8 cellular contexts compared by ENCODE assay signal in the genomic region with DNA sequence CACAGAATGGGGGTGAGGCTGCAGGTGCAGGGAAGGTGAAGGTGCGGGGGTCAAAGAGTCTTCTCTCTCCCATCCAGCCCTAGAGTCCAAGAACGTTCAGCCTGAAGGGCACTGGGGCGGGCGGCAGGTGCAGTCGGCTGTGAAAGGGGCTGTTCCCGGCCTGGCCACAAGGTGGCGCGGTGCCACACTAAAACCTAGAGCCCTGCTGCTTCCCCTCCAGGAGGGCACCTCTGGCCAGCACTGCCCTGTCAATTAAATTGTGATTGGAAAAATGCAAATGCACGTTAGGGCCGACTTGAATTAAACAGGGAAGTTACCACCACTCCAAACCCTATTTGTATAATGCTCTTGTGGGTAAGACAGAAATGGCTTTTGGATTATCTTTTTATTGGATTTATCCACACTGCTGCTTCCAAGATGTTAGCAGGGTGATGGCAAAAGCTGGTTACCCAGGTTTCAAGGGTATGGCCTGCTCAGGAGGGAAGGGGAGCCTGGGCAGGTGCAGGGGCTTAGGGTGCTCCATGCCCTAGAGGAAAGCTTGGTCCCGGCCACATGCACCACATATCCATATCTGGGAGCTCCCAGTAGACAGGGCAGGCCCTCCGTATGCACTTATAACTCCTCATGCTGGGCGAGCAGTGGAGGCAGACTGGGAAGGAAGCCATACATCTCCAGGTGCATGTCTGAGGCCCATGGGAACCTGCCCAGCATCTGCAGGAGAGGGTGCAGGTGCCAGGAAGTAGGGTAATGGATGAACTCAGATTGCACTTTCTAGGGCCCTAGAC.
A peak's percentile ranks its signal among the peaks of the same experiment; 100 is the strongest.
DNase-seq lines count a peak whose midpoint lies in the region; ATAC-seq and TF ChIP-seq lines count a peak whose summit lies in the region.

No MANE protein-coding gene starts in this region.

- no peaks in the 10 kb centered on the region for H3K4me1 ChIP-seq in HCT116 (ENCODE audit: control insufficient read depth in 1 of 2, insufficient read depth in 2 of 2, low read length in 2 of 2)

- H3K9ac ChIP-seq in HCT116 (ENCODE audit: low read length), result no peak overlapping the region

- no peaks in the 10 kb centered on the region for H3K36me3 ChIP-seq in HCT116 (ENCODE audit: control insufficient read depth in 1 of 2, insufficient read depth in 2 of 2, low read length in 2 of 2)

- no peak overlapping the region for H2AFZ ChIP-seq in HCT116 (ENCODE audit: low read depth, low read length, poor library complexity, severe bottlenecking)

- H4K20me1 ChIP-seq in HCT116 (ENCODE audit: insufficient read depth), result no peaks in the 10 kb centered on the region

- intact Hi-C loops in HCT116 (cut with micrococcal nuclease), result loop anchor here (1.0 to 2.0 kb wide), 2 partner anchors 160 to 230 kb away; no protein-coding TSS in a partner anchor

- no peak overlapping the region for H3K4me2 ChIP-seq in HCT116 (ENCODE audit: low read length)

- H3K9me2 ChIP-seq in HCT116 (ENCODE audit: insufficient read depth), result no peaks in the 10 kb centered on the region

- DNase-seq in D341Med (ENCODE audit: low spot score), result peak; percentile 90
- peak; percentile 37 for DNase-seq in HCT116 (ENCODE audit: low read depth, low spot score)
- DNase-seq in NCI-H2196 treated with DMSO at 0.1 percent for 48 hours (lab: John Stamatoyannopoulos, UW; ENCODE audit: unreplicated experiment), result peak; percentile 69
- peak; percentile 84 for DNase-seq in activated CD4-positive, CD25-positive, alpha-beta regulatory T cell treated with anti-CD3 and anti-CD28 coated beads, Interleukin-2, amount 50 U/mL, for 72 hours
- peak in 54 of 61 donors; percentile 18 to 82 (median 54) for DNase-seq in caudate nucleus (lab: John Stamatoyannopoulos, UW)
- DNase-seq in kidney tubule cell (ENCODE audit: low spot score), result peak; percentile 69
- DNase-seq in stimulated activated CD4-positive, alpha-beta T cell treated with anti-CD3 and anti-CD28 coated beads, Interleukin-2, amount 100 ng/mL, for 4 hours (ENCODE audit: low read depth), result peak; percentile 53

- POLR2A ChIA-PET in HCT116 (lab: Charles Lee), result no interaction called here

- RAD21 ChIA-PET in HCT116 (lab: Charles Lee; ENCODE audit: low non-redundant PET in 1 of 2, low total read pairs in 2 of 2, uncharacterized antibody in 2 of 2, unreplicated experiment in 2 of 2), result no interaction called here

- peak; percentile 98 for ATAC-seq in HCT116
- ATAC-seq in HG03469 (IDR thresholded peaks at IDR 0.05; ENCODE audit: unreplicated experiment), result no peak

- TF ChIP-seq POLR2A in HCT116 (IDR thresholded peaks at IDR 0.05; ENCODE audit: borderline replicate concordance, extremely low read depth, insufficient read depth, insufficient read length), result no peak

- TF ChIP-seq CTCF in HCT116 (IDR thresholded peaks at IDR 0.05 in 2 of 3, conservative IDR thresholded peaks at IDR 0.05 in 1 of 3; ENCODE audit: borderline replicate concordance in 1 of 3, insufficient read depth in 1 of 3, low read depth in 2 of 3, low read length in 2 of 3), result peak; percentile 84 to 94 (median 92)

- TF ChIP-seq RAD21 in HCT116 (IDR thresholded peaks at IDR 0.05; ENCODE audit: low read depth), result peak; percentile 89

- no peak overlapping the region for H3K4me3 ChIP-seq in HCT116 (replicated peaks in 1 of 2; ENCODE audit: low read depth in 1 of 2, low read length in 2 of 2)

- BruUV-seq in HCT116 (replicated peaks; lab: Mats Ljungman, UMichigan), result no TSS peak

- H3K79me2 ChIP-seq in HCT116 (ENCODE audit: insufficient read depth, low read length), result no peaks in the 10 kb centered on the region

- no peaks in the 10 kb centered on the region for H3K9me3 ChIP-seq in HCT116 (ENCODE audit: control insufficient read depth in 1 of 2, insufficient read depth in 1 of 2, low read depth in 1 of 2, low read length in 2 of 2)

- H3K27me3 ChIP-seq in HCT116 (ENCODE audit: insufficient read depth, low read length), result peaks cover 4% of the 10 kb centered on the region; the same call in 1 of the 2 replicates

- H3K27ac ChIP-seq in HCT116 (ENCODE audit: low read depth, low read length) (no peak overlapping the region), caudate nucleus (ENCODE audit: low read depth, low read length) (peak overlapping the region; percentile 55)

- CTCF ChIA-PET in HCT116 (lab: Charles Lee), result interaction anchor here (0.9 to 1.3 kb wide), 2 partner anchors 160 to 230 kb away, joined by 4 to 12 read pairs; no protein-coding TSS in a partner anchor

TF ChIP-seq in HCT116, 20 proteins besides CTCF, POLR2A, EP300 and RAD21:
- TF ChIP-seq FOSL1 (IDR thresholded peaks at IDR 0.05; ENCODE audit: low read depth), result no peak
- no peak for TF ChIP-seq POLR2AphosphoS5 (IDR thresholded peaks at IDR 0.05; ENCODE audit: low read depth, low read length)
- TF ChIP-seq SIN3A (IDR thresholded peaks at IDR 0.05; ENCODE audit: low read depth), result no peak
- no peak for TF ChIP-seq EGR1 (IDR thresholded peaks at IDR 0.05; ENCODE audit: low read depth)
- no peak for TF ChIP-seq EZH2phosphoT487 (IDR thresholded peaks at IDR 0.05; ENCODE audit: borderline replicate concordance)
- TF ChIP-seq, protein P1, sequence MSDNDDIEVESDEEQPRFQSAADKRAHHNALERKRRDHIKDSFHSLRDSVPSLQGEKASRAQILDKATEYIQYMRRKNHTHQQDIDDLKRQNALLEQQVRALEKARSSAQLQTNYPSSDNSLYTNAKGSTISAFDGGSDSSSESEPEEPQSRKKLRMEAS (IDR thresholded peaks at IDR 0.05), result no peak
- TF ChIP-seq YY1 (IDR thresholded peaks at IDR 0.05; ENCODE audit: extremely low read depth, insufficient replicate concordance, low read depth, low read length), result no peak
- no peak for TF ChIP-seq ZFX (IDR thresholded peaks at IDR 0.05)
- TF ChIP-seq TCF7L2 (IDR thresholded peaks at IDR 0.05; ENCODE audit: borderline replicate concordance, extremely low read depth, insufficient read depth, insufficient read length), result no peak
- no peak for TF ChIP-seq CEBPB (IDR thresholded peaks at IDR 0.05; ENCODE audit: low read depth)

Comparison
In these comparisons a context has a peak if more than half of its experiments do, and no peak if none do; other contexts are left out.
1. DNase-seq: peak in every context shown above with its lines; median percentile 90 in D341Med; 84 in activated CD4-positive, CD25-positive, alpha-beta regulatory T cell treated with anti-CD3 and anti-CD28 coated beads, Interleukin-2, amount 50 U/mL, for 72 hours; 69 in NCI-H2196 treated with DMSO at 0.1 percent for 48 hours; 69 in kidney tubule cell; 54 in caudate nucleus; 53 in stimulated activated CD4-positive, alpha-beta T cell treated with anti-CD3 and anti-CD28 coated beads, Interleukin-2, amount 100 ng/mL, for 4 hours; 37 in HCT116.